10 cellular contexts compared by ENCODE assay signal in the genomic region with DNA sequence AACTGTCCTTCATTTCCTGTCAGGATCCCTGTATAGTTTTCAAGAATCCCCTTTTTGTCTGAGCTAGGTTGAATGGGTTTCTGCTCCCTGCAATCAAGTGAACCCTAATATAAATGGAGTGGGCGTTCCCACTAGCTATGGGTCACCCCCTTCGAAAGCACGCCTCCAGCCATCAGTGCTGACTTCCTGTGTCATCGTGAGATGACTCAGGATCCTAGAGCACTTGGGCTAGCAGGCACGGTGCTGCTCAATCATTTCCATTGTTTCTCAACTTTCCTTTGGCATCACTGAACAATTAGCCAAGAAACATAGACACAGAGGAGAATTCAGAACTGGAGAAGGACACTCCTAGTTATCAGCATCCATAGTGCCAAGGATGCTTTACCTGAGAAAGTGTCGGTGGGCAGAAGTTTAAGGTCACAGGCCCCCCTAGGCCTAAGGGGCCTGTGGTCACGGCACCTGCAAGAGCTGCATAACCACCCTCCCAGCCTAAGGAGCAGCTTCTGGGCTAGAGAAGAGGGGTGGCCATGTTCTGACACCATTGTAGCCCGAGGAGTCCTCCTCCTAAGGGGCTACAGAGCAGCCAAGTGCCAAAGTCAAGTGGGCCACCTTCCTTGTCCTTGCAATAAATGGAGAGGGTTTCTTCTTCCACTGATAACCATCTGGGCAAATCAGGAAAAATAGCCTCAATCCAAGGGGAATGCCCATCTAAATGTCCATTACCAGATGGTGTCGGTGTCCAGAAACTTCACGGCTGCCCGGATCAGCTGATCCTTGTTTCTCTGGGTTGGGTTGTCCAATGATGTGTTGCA. TPM values are rescaled to one million over a fixed set of nuclear protein-coding genes. Genes with fewer than 3 reads are reported as not detected.
DNase-seq lines count a peak whose midpoint lies in the region; ATAC-seq and TF ChIP-seq lines count a peak whose summit lies in the region.
"Had no signal": no experiment of that assay in that cellular context is flagged by ENCODE, and none has a peak within 500 bp of the region (broad histone marks: within the 10 kb centered on the region; RNA-seq: fewer than 3 reads in every experiment).

No MANE protein-coding gene starts in this region.

- 50 to 71% methylated on average over 11 of the region's 11 CpGs for WGBS in lung, 2 donors

- H3K4me1 ChIP-seq in lung (ENCODE audit: control insufficient read depth in 2 of 2, insufficient read depth in 2 of 2, low read length in 2 of 2): peaks cover 5 to 6% of the 10 kb centered on the region in 2 donors
- no peaks in the 10 kb centered on the region for H3K4me1 ChIP-seq in GM23338 (ENCODE audit: insufficient read depth)

- H3K79me2 ChIP-seq in GM23338 (replicated peaks; ENCODE audit: insufficient read depth): no peaks in the 10 kb centered on the region

- DNase-seq in EH (ENCODE audit: low read depth) (peak; percentile 73), lung (ENCODE audit: low spot score) (no peak), hepatic stellate cell (ENCODE audit: low spot score) (no peak), NCI-H2107 treated with DMSO at 0.1 percent for 48 hours (lab: John Stamatoyannopoulos, UW; ENCODE audit: unreplicated experiment) (no peak), GM23338 (ENCODE audit: low spot score) (no peak)
- peak; percentile 21 to 48 for DNase-seq in activated CD4-positive, alpha-beta T cell treated with anti-CD3 and anti-CD28 coated beads, Interleukin-2, amount 50 U/mL, for 48 hours
- DNase-seq: stomach had no signal

- H3K9me2 ChIP-seq in GM23338 (ENCODE audit: insufficient read depth): no peaks in the 10 kb centered on the region

- H4K20me1 ChIP-seq in GM23338 (replicated peaks; ENCODE audit: insufficient read depth): no peaks in the 10 kb centered on the region

- no peaks in the 10 kb centered on the region for H3K9me3 ChIP-seq in lung (ENCODE audit: control insufficient read depth in 2 of 2, insufficient read depth in 1 of 2, low read length in 1 of 2)
- H3K9me3 ChIP-seq: stomach had no signal

- ATAC-seq in GM21381 (IDR thresholded peaks at IDR 0.05; ENCODE audit: unreplicated experiment) (peak; percentile 86), lung (ENCODE audit: insufficient read depth, low FRiP score) (peak; percentile 34), GM23338 (no peak), GM18505 (IDR thresholded peaks at IDR 0.05; ENCODE audit: unreplicated experiment) (no peak)

- no peaks in the 10 kb centered on the region for H3K4me1 Mint-ChIP-seq in GM23338

- H3K4me3 Mint-ChIP-seq in GM23338: no peak overlapping the region

- H3K4me2 ChIP-seq in GM23338: no peak overlapping the region

- H3K4me3 ChIP-seq in lung: no peak overlapping the region
- H3K4me3 ChIP-seq in GM23338: no peak overlapping the region
- H3K4me3 ChIP-seq: stomach had no signal

- TF ChIP-seq POLR2A in GM18505 (IDR thresholded peaks at IDR 0.05; ENCODE audit: borderline replicate concordance, extremely low read depth, insufficient read depth, insufficient read length): no peak

- TF ChIP-seq CTCF in lung (IDR thresholded peaks at IDR 0.05; ENCODE audit: control extremely low read depth, extremely low read depth) (no peak), GM23338 (conservative IDR thresholded peaks at IDR 0.05; ENCODE audit: low read depth in 2 of 2) (no peak)

- H3K36me3 ChIP-seq in lung (ENCODE audit: control insufficient read depth in 2 of 2, insufficient read depth in 2 of 2, low read length in 2 of 2) (peaks cover 0 to 20% of the 10 kb centered on the region in 2 donors), GM23338 (ENCODE audit: insufficient read depth) (no peaks in the 10 kb centered on the region)

- no peaks in the 10 kb centered on the region for H3K9me3 Mint-ChIP-seq in GM23338

- H3K27me3 Mint-ChIP-seq in GM23338 (ENCODE audit: insufficient read depth, low read depth, poor library complexity): peaks cover 2% of the 10 kb centered on the region

- no peak overlapping the region for H2AFZ ChIP-seq in GM23338

- no peaks in the 10 kb centered on the region; the same call in 2 of the 3 replicates for H3K36me3 Mint-ChIP-seq in GM23338 (ENCODE audit: low read depth)

- H3K27ac ChIP-seq in lung (ENCODE audit: low read depth in 1 of 2, low read length in 1 of 2) (no peak overlapping the region), GM23338 (ENCODE audit: low read depth) (no peak overlapping the region)
- H3K27ac ChIP-seq: stomach had no signal

- H3F3A ChIP-seq in GM23338 (replicated peaks; ENCODE audit: low read depth): no peaks in the 10 kb centered on the region

- no peak overlapping the region for H3K27ac Mint-ChIP-seq in GM23338

- no peaks in the 10 kb centered on the region for H3K27me3 ChIP-seq in lung (ENCODE audit: control insufficient read depth, insufficient read depth)
- H3K27me3 ChIP-seq in GM23338 (ENCODE audit: insufficient read depth): no peaks in the 10 kb centered on the region
- H3K27me3 ChIP-seq: stomach had no signal

TF ChIP-seq in GM23338, 12 proteins besides CTCF, POLR2A, EP300 and RAD21:
- TF ChIP-seq POLR2AphosphoS5 (IDR thresholded peaks at IDR 0.05; ENCODE audit: low read depth): no peak

RNA-seq across cellular contexts. Expression of gene ATPAF2, which starts 13.2 kb away (rescaled TPM):
- 10 to 100 TPM; 17.7 to 32.9 TPM for total RNA-seq in lung
- 10 to 100 TPM; 22.8 to 23.7 TPM for polyA plus RNA-seq in lung
- 25.7 and 33.4 TPM in 2 replicates for total RNA-seq in GM23338 (2014; rRNA removed; shearing (Covaris generic))
- 24.3 and 24.7 TPM in 2 replicates for polyA plus RNA-seq in GM23338 (2016; fragmentation: Nextera tagmentation; extraction: Ambion mirVana)

RNA-seq across cellular contexts. Expression of gene GID4, which starts 13.4 kb away (rescaled TPM):
- 1 to 10 TPM; 6.5 to 7.2 TPM for total RNA-seq in lung
- 1 to 10 TPM; 3.9 to 4.0 TPM for polyA plus RNA-seq in lung
- 11.2 and 11.8 TPM in 2 replicates for total RNA-seq in GM23338 (2014; rRNA removed; shearing (Covaris generic))
- polyA plus RNA-seq in GM23338 (2016; fragmentation: Nextera tagmentation; extraction: Ambion mirVana): 5.6 and 6.3 TPM in 2 replicates

RNA-seq across cellular contexts. Expression of gene DRC3, which starts 53.1 kb away (rescaled TPM):
- total RNA-seq in lung: 10 to 100 TPM; 19.7 to 29.5 TPM
- polyA plus RNA-seq in lung (1 to 10 TPM; 6.6 to 7.2 TPM), GM23338 (2016; fragmentation: Nextera tagmentation; extraction: Ambion mirVana) (0.42 and 1.1 TPM in 2 replicates)
- not detected in 2 replicates for total RNA-seq in GM23338 (2014; rRNA removed; shearing (Covaris generic))
- total RNA-seq: mononuclear cell had no signal

RNA-seq across cellular contexts. Expression of gene TOM1L2, which starts 53.6 kb away (rescaled TPM):
- total RNA-seq in lung: 10 to 100 TPM; 45.1 to 56.5 TPM
- polyA plus RNA-seq in lung (10 to 100 TPM; 21.5 to 26.5 TPM), GM23338 (2016; fragmentation: Nextera tagmentation; extraction: Ambion mirVana) (1.7 and 3.3 TPM in 2 replicates)
- total RNA-seq in GM23338 (2014; rRNA removed; shearing (Covaris generic)): 3.0 and 3.3 TPM in 2 replicates

Comparison
In these comparisons a context has a peak if more than half of its experiments do, and no peak if none do; other contexts are left out.
1. DNase-seq: peak in EH (single experiment) and activated CD4-positive, alpha-beta T cell treated with anti-CD3 and anti-CD28 coated beads, Interleukin-2, amount 50 U/mL, for 48 hours (2 of 2); none in lung (single experiment), hepatic stellate cell (single experiment), NCI-H2107 treated with DMSO at 0.1 percent for 48 hours (single experiment) and GM23338 (single experiment).
2. ATAC-seq: peak in GM21381 (single experiment) and lung (single experiment); none in GM23338 (single experiment) and GM18505 (single experiment).
3. RNA of gene DRC3, which starts 53.1 kb away (total RNA-seq): 19.7 to 29.5 TPM in lung; not detected in GM23338; every median in the first group is over 10 times any median in the second.